In genomic region chr20:20535051-20535450, GRCh38 we compare ENCODE assay signal across 29 cellular contexts.
"Had no signal": no experiment of that assay in that cellular context is flagged by ENCODE, and none has a peak within 500 bp of the region (broad histone marks: within the 10 kb centered on the region; RNA-seq: fewer than 3 reads in every experiment).

No MANE protein-coding gene starts in this region.

- H3K4me1 Mint-ChIP-seq: stimulated activated effector memory CD8-positive, alpha-beta T cell treated with anti-CD3 and anti-CD28 coated beads, Interleukin-12 subunit alpha, Interleukin-12 subunit beta, amount 100 ng/mL, for 72 hours; stimulated activated naive B cell treated with anti-CD40 and anti-IgM and Interleukin-4, amounts not matched to agents 10 μg/mL and 1 μg/mL and 100 μg/mL, for 72 hours had no signal

- H3K27me3 Mint-ChIP-seq: naive thymus-derived CD8-positive, alpha-beta T cell; natural killer cell treated with Interleukin-12 subunit alpha and Interleukin-12 subunit beta and Interleukin-15 and Interleukin-18, amount 100 ng/mL, for 72 hours; progenitor cell of endocrine pancreas; stimulated activated naive B cell treated with anti-CD40 and anti-IgM and Interleukin-4, amounts not matched to agents 10 μg/mL and 1 μg/mL and 100 μg/mL, for 72 hours; stimulated activated naive CD8-positive, alpha-beta T cell treated with anti-CD3 and anti-CD28 coated beads, Interleukin-15, Interleukin-2, amounts not matched to agents 100 ng/mL and 50 ng/mL, for 24 hours had no signal

- H3K9me3 Mint-ChIP-seq: naive thymus-derived CD8-positive, alpha-beta T cell; natural killer cell treated with Interleukin-12 subunit alpha and Interleukin-12 subunit beta and Interleukin-15 and Interleukin-18, amount 100 ng/mL, for 72 hours; neural progenitor cell; stimulated activated effector memory CD8-positive, alpha-beta T cell treated with anti-CD3 and anti-CD28 coated beads, Interleukin-12 subunit alpha, Interleukin-12 subunit beta, amount 100 ng/mL, for 72 hours; stimulated activated naive B cell treated with anti-CD40 and anti-IgM and Interleukin-4, amounts not matched to agents 10 μg/mL and 1 μg/mL and 100 μg/mL, for 72 hours; stimulated activated naive CD8-positive, alpha-beta T cell treated with anti-CD3 and anti-CD28 coated beads, Interleukin-15, Interleukin-2, amounts not matched to agents 100 ng/mL and 50 ng/mL, for 24 hours had no signal

- H3K27ac Mint-ChIP-seq: naive thymus-derived CD8-positive, alpha-beta T cell; natural killer cell treated with Interleukin-12 subunit alpha and Interleukin-12 subunit beta and Interleukin-15 and Interleukin-18, amount 100 ng/mL, for 72 hours; neural progenitor cell; progenitor cell of endocrine pancreas; stimulated activated effector memory CD8-positive, alpha-beta T cell treated with anti-CD3 and anti-CD28 coated beads, Interleukin-12 subunit alpha, Interleukin-12 subunit beta, amount 100 ng/mL, for 72 hours; stimulated activated naive B cell treated with anti-CD40 and anti-IgM and Interleukin-4, amounts not matched to agents 10 μg/mL and 1 μg/mL and 100 μg/mL, for 72 hours; stimulated activated naive CD8-positive, alpha-beta T cell treated with anti-CD3 and anti-CD28 coated beads, Interleukin-15, Interleukin-2, amounts not matched to agents 100 ng/mL and 50 ng/mL, for 24 hours had no signal

- H3K27ac ChIP-seq: neural progenitor cell, ovary, parathyroid adenoma, psoas muscle, right lobe of liver, sigmoid colon, stomach, thoracic aorta, thyroid gland, tibial nerve, upper lobe of left lung, vagina had no signal

- H3K4me3 Mint-ChIP-seq: naive thymus-derived CD8-positive, alpha-beta T cell; natural killer cell treated with Interleukin-12 subunit alpha and Interleukin-12 subunit beta and Interleukin-15 and Interleukin-18, amount 100 ng/mL, for 72 hours; neural progenitor cell; stimulated activated effector memory CD8-positive, alpha-beta T cell treated with anti-CD3 and anti-CD28 coated beads, Interleukin-12 subunit alpha, Interleukin-12 subunit beta, amount 100 ng/mL, for 72 hours; stimulated activated naive B cell treated with anti-CD40 and anti-IgM and Interleukin-4, amounts not matched to agents 10 μg/mL and 1 μg/mL and 100 μg/mL, for 72 hours; stimulated activated naive CD8-positive, alpha-beta T cell treated with anti-CD3 and anti-CD28 coated beads, Interleukin-15, Interleukin-2, amounts not matched to agents 100 ng/mL and 50 ng/mL, for 24 hours had no signal

- H3K9me3 ChIP-seq: ovary, psoas muscle, right lobe of liver, sigmoid colon, stomach, thoracic aorta, thyroid gland, tibial nerve, upper lobe of left lung, vagina had no signal

- FAIRE-seq: urothelium cell line had no signal

- H3K4me1 ChIP-seq: parathyroid adenoma, psoas muscle, right lobe of liver, sigmoid colon, stomach, thyroid gland, tibial nerve, upper lobe of left lung, vagina had no signal

- ATAC-seq: naive thymus-derived CD8-positive, alpha-beta T cell; natural killer cell treated with Interleukin-12 subunit alpha and Interleukin-12 subunit beta and Interleukin-15 and Interleukin-18, amount 100 ng/mL, for 72 hours; psoas muscle; right cardiac atrium; right lobe of liver; stimulated activated effector memory CD8-positive, alpha-beta T cell treated with anti-CD3 and anti-CD28 coated beads, Interleukin-12 subunit alpha, Interleukin-12 subunit beta, amount 100 ng/mL, for 72 hours; stimulated activated naive B cell treated with anti-CD40 and anti-IgM and Interleukin-4, amounts not matched to agents 10 μg/mL and 1 μg/mL and 100 μg/mL, for 72 hours had no signal

- H3K36me3 Mint-ChIP-seq: natural killer cell treated with Interleukin-12 subunit alpha and Interleukin-12 subunit beta and Interleukin-15 and Interleukin-18, amount 100 ng/mL, for 72 hours had no signal

- DNase-seq: naive thymus-derived CD8-positive, alpha-beta T cell; occipital lobe; ovary; posterior cingulate gyrus; psoas muscle; right cardiac atrium; right lobe of liver; sigmoid colon; small intestine; stimulated activated CD4-positive, alpha-beta T cell treated with anti-CD3 and anti-CD28 coated beads, Interleukin-15, amount 100 ng/mL, for 24 hours; stimulated activated CD4-positive, alpha-beta T cell treated with anti-CD3 and anti-CD28 coated beads, Interleukin-2, amount 100 ng/mL, for 24 hours; stimulated activated CD4-positive, alpha-beta T cell treated with anti-CD3 and anti-CD28 coated beads, Interleukin-2, amount 100 ng/mL, for 48 hours; stimulated activated CD4-positive, alpha-beta T cell treated with anti-CD3 and anti-CD28 coated beads, Interleukin-4, amount 100 ng/mL, for 24 hours; stimulated activated naive B cell treated with anti-CD40 and anti-IgM and Interleukin-4, amounts not matched to agents 10 μg/mL and 1 μg/mL and 100 μg/mL, for 72 hours; stimulated activated naive CD4-positive, alpha-beta T cell treated with Interleukin-2 at 50 U/mL for 16 hours; stomach; thyroid gland; trophoblast cell; upper lobe of left lung had no signal

- H3K4me3 ChIP-seq: neural progenitor cell, ovary, psoas muscle, right lobe of liver, sigmoid colon, stomach, thoracic aorta, thyroid gland, tibial nerve, upper lobe of left lung, vagina had no signal

- H3K4me2 ChIP-seq: neural progenitor cell had no signal
